ENCODE assay signal across 1 cellular context in genomic region chrX:120000490-120001246, GRCh38.
TF ChIP-seq lines count a peak whose summit lies in the region.

No MANE protein-coding gene starts in this region.

TF ChIP-seq in IMR-90, 13 proteins besides CTCF, POLR2A, EP300 and RAD21 (continued from another document):
- no peak for TF ChIP-seq CEBPB (IDR thresholded peaks at IDR 0.05; ENCODE audit: low read depth, low read length)
- TF ChIP-seq NFE2L2 (IDR thresholded peaks at IDR 0.05; ENCODE audit: low read depth, low read length): no peak
- no peak for TF ChIP-seq USF2 (IDR thresholded peaks at IDR 0.05; ENCODE audit: low read depth, low read length)
- no peak for TF ChIP-seq SMC3 (IDR thresholded peaks at IDR 0.05; ENCODE audit: low read depth, low read length)
- TF ChIP-seq MAFK (IDR thresholded peaks at IDR 0.05; ENCODE audit: low read depth, low read length): no peak
